ENCODE assay signal across 8 cellular contexts in the genomic region with DNA sequence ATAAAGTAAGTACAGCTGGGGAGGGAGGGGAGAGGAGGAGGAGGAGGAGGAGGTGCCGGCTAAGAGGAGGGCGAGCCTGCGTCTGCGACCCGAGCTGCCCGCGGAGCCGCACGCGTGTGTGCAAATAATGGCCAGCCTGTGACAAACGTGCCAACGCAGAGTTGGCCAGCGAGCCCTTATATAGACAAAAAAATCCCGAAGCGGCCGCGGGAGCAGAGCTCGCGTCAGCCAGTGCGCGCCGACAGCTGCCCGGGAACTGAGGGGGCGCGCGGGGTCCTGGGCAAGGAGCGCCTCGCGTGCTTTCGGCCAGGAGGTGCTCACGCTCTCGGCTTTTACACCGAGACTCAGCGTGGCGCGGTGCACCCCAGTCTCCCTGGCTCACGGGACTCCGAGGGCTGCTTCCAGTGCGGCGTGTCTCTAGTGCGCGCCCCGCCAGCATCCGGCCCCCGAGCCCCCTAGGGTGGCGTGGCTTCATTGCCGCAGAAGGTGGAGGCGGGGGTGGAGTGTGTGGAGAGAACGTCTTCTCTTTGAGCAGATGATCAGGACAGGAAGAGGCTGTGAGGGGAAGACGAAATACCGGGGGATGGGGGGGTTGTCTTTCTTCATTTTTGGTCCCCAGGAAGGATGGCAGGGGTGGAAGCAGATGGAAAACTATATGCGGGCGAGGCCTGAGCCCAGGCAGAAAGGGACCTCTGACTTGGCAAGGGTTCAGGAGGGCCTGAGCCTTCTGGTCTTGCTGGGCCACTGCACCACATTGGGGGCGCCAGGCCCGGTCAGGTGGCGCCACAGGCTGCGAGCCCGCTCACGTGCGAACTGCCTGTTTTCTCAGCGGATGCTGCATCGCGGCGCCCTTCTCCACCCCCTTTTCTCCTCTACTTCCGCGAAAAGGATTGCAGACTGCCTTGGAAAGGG. TPM values are rescaled to one million over a fixed set of nuclear protein-coding genes. Genes with fewer than 3 reads are reported as not detected.
DNase-seq lines count a peak whose midpoint lies in the region; ATAC-seq and TF ChIP-seq lines count a peak whose summit lies in the region.

No MANE protein-coding gene starts in this region.

- H3K27me3 ChIP-seq in Peyer's patch = no peaks in the 10 kb centered on the region

- H3K4me3 Mint-ChIP-seq in activated T-helper 2 cell treated with anti-CD3 and anti-CD28 coated beads, Interferon-gamma antibody, Interleukin-2, Interleukin-4, amounts not matched to agents 10 μg/mL and 5 μg/mL and 100 μg/mL, durations not matched to agents 14 hours and 24 hours and 36 hours (ENCODE audit: low read depth) = peak overlapping the region; percentile 88
- peak overlapping the region; percentile 97 for H3K4me3 Mint-ChIP-seq in neural crest cell
- H3K4me3 Mint-ChIP-seq in stimulated activated naive CD8-positive, alpha-beta T cell treated with anti-CD3 and anti-CD28 coated beads, Interleukin-15, amount 100 ng/mL, for 72 hours = peak overlapping the region; percentile 84 to 88

- peak; percentile 52 for ATAC-seq in GM21526 (IDR thresholded peaks at IDR 0.05; ENCODE audit: low FRiP score, unreplicated experiment)
- peak; percentile 76 for ATAC-seq in stimulated activated naive CD8-positive, alpha-beta T cell treated with anti-CD3 and anti-CD28 coated beads, Interleukin-15, amount 100 ng/mL, for 72 hours

- peak overlapping the region; percentile 89 to 92 (median 92) for H3K27ac ChIP-seq in Peyer's patch

- peak; percentile 61 for DNase-seq in D341Med (ENCODE audit: low spot score)
- DNase-seq in HuH-7 (ENCODE audit: low spot score) = peak; percentile 41
- peak; percentile 79 to 92 (median 86) for DNase-seq in Peyer's patch
- DNase-seq in activated T-helper 2 cell treated with anti-CD3 and anti-CD28 coated beads, Interferon-gamma antibody, Interleukin-2, Interleukin-4, amounts not matched to agents 10 μg/mL and 5 μg/mL and 100 μg/mL, durations not matched to agents 14 hours and 24 hours and 36 hours (ENCODE audit: low spot score) = peak; percentile 74
- DNase-seq in fibroblast of villous mesenchyme (ENCODE audit: low read depth) = peak; percentile 60
- DNase-seq in neural crest cell (ENCODE audit: low read depth, low spot score) = peak; percentile 45
- DNase-seq in stimulated activated naive CD8-positive, alpha-beta T cell treated with anti-CD3 and anti-CD28 coated beads, Interleukin-15, amount 100 ng/mL, for 72 hours = peak; percentile 89 to 91

- peaks cover 34% of the 10 kb centered on the region for H3K36me3 Mint-ChIP-seq in activated T-helper 2 cell treated with anti-CD3 and anti-CD28 coated beads, Interferon-gamma antibody, Interleukin-2, Interleukin-4, amounts not matched to agents 10 μg/mL and 5 μg/mL and 100 μg/mL, durations not matched to agents 14 hours and 24 hours and 36 hours (ENCODE audit: low read depth)
- no peaks in the 10 kb centered on the region for H3K36me3 Mint-ChIP-seq in neural crest cell (ENCODE audit: low read depth)

- intact Hi-C loops in activated T-helper 2 cell treated with anti-CD3 and anti-CD28 coated beads, Interferon-gamma antibody, Interleukin-2, Interleukin-4, amounts not matched to agents 10 μg/mL and 5 μg/mL and 100 μg/mL, durations not matched to agents 14 hours and 24 hours and 36 hours (cut with micrococcal nuclease) = loop anchor here (1.0 to 5.0 kb wide), 6 partner anchors 13 to 1656 kb away; a partner anchor contains a TSS

- H3K4me1 ChIP-seq in Peyer's patch = peaks cover 0 to 12% (median 3%) of the 10 kb centered on the region in 4 donors

- H3K27ac Mint-ChIP-seq in activated T-helper 2 cell treated with anti-CD3 and anti-CD28 coated beads, Interferon-gamma antibody, Interleukin-2, Interleukin-4, amounts not matched to agents 10 μg/mL and 5 μg/mL and 100 μg/mL, durations not matched to agents 14 hours and 24 hours and 36 hours = peak overlapping the region; percentile 99
- H3K27ac Mint-ChIP-seq in neural crest cell (ENCODE audit: unreplicated experiment) = peak overlapping the region; percentile 95
- H3K27ac Mint-ChIP-seq in stimulated activated naive CD8-positive, alpha-beta T cell treated with anti-CD3 and anti-CD28 coated beads, Interleukin-15, amount 100 ng/mL, for 72 hours = peak overlapping the region; percentile 99 to 100

- H3K9me3 Mint-ChIP-seq in activated T-helper 2 cell treated with anti-CD3 and anti-CD28 coated beads, Interferon-gamma antibody, Interleukin-2, Interleukin-4, amounts not matched to agents 10 μg/mL and 5 μg/mL and 100 μg/mL, durations not matched to agents 14 hours and 24 hours and 36 hours = no peaks in the 10 kb centered on the region
- no peaks in the 10 kb centered on the region for H3K9me3 Mint-ChIP-seq in neural crest cell
- no peaks in the 10 kb centered on the region for H3K9me3 Mint-ChIP-seq in stimulated activated naive CD8-positive, alpha-beta T cell treated with anti-CD3 and anti-CD28 coated beads, Interleukin-15, amount 100 ng/mL, for 72 hours

- H3K4me3 ChIP-seq in Peyer's patch (peak overlapping the region; percentile 55 to 76 (median 71)), fibroblast of villous mesenchyme (ENCODE audit: low read depth, low read length) (peak overlapping the region; percentile 61)

- no peaks in the 10 kb centered on the region for H3K27me3 Mint-ChIP-seq in activated T-helper 2 cell treated with anti-CD3 and anti-CD28 coated beads, Interferon-gamma antibody, Interleukin-2, Interleukin-4, amounts not matched to agents 10 μg/mL and 5 μg/mL and 100 μg/mL, durations not matched to agents 14 hours and 24 hours and 36 hours (ENCODE audit: low read depth)
- peaks cover 2% of the 10 kb centered on the region for H3K27me3 Mint-ChIP-seq in neural crest cell (ENCODE audit: low read depth)
- H3K27me3 Mint-ChIP-seq in stimulated activated naive CD8-positive, alpha-beta T cell treated with anti-CD3 and anti-CD28 coated beads, Interleukin-15, amount 100 ng/mL, for 72 hours = no peaks in the 10 kb centered on the region

- H3K36me3 ChIP-seq in Peyer's patch = no peaks in the 10 kb centered on the region

- H3K9me3 ChIP-seq in Peyer's patch = no peaks in the 10 kb centered on the region

- TF ChIP-seq POLR2A in Peyer's patch (IDR thresholded peaks at IDR 0.05) = no peak

- H3K4me1 Mint-ChIP-seq in activated T-helper 2 cell treated with anti-CD3 and anti-CD28 coated beads, Interferon-gamma antibody, Interleukin-2, Interleukin-4, amounts not matched to agents 10 μg/mL and 5 μg/mL and 100 μg/mL, durations not matched to agents 14 hours and 24 hours and 36 hours (ENCODE audit: low read depth) = peaks cover 43% of the 10 kb centered on the region
- peaks cover 24% of the 10 kb centered on the region for H3K4me1 Mint-ChIP-seq in neural crest cell
- H3K4me1 Mint-ChIP-seq in stimulated activated naive CD8-positive, alpha-beta T cell treated with anti-CD3 and anti-CD28 coated beads, Interleukin-15, amount 100 ng/mL, for 72 hours = peaks cover 57% of the 10 kb centered on the region

- no peak for TF ChIP-seq CTCF in Peyer's patch (IDR thresholded peaks at IDR 0.05)
- no peak for TF ChIP-seq CTCF in fibroblast of villous mesenchyme (IDR thresholded peaks at IDR 0.05; ENCODE audit: insufficient read depth, low read depth, low read length)
- peak; percentile 9 for TF ChIP-seq CTCF in neural crest cell (conservative IDR thresholded peaks at IDR 0.05)

RNA-seq across cellular contexts. Expression of a gene that starts 0.7 kb away (rescaled TPM):
- total RNA-seq in Peyer's patch (10 to 100 TPM in 2 of 4 donors, 1 to 10 TPM in 2; 5.0 to 19.4 (median 12.1) TPM), fibroblast of villous mesenchyme (31.2 and 32.0 TPM in 2 replicates), neural crest cell (2.9 and 3.4 TPM in 2 replicates)
- 29.1 and 33.6 TPM in 2 replicates for total RNA-seq in activated T-helper 2 cell treated with anti-CD3 and anti-CD28 coated beads, Interferon-gamma antibody, Interleukin-2, Interleukin-4, amounts not matched to agents 10 μg/mL and 5 μg/mL and 100 μg/mL, durations not matched to agents 14 hours and 24 hours and 36 hours

Comparison
In these comparisons a context has a peak if more than half of its experiments do, and no peak if none do; other contexts are left out.
1. Peak in every context shown above with its lines: DNase-seq, ATAC-seq, H3K4me3 ChIP-seq and H3K27ac ChIP-seq.